Comparison of ENCODE assay signal across 2 cellular contexts in the genomic region with DNA sequence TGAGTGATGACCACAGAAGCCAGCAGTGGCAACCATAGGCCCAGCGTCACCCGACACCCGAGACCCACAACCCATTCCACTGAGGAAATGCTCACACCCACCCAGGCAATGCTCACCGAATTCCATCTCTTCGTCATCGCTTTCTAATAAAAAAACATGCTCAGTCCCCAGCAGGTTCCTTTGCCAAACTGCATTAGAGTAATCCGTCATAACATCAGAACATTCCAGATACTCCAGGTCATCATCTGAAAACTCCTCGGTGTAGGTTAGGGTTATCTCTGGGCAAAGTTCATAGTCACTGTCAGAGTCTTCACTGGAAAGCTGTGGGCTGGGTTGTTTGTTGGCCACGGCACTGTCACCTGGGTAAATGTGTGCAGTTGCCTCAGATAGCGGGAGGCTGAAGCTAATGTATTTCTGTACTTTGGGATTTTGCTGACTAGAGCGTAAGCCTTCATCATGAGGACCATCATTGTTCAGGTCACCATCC.
TF ChIP-seq lines count a peak whose summit lies in the region.

No MANE protein-coding gene starts in this region.

TF ChIP-seq in GM23338, 12 proteins besides CTCF, POLR2A, EP300 and RAD21 (continued from another document):
- TF ChIP-seq, protein P1, sequence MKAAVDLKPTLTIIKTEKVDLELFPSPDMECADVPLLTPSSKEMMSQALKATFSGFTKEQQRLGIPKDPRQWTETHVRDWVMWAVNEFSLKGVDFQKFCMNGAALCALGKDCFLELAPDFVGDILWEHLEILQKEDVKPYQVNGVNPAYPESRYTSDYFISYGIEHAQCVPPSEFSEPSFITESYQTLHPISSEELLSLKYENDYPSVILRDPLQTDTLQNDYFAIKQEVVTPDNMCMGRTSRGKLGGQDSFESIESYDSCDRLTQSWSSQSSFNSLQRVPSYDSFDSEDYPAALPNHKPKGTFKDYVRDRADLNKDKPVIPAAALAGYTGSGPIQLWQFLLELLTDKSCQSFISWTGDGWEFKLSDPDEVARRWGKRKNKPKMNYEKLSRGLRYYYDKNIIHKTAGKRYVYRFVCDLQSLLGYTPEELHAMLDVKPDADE (IDR thresholded peaks at IDR 0.05): no peak
- TF ChIP-seq ZNF331 (CRISPR knock-in tag; IDR thresholded peaks at IDR 0.05; ENCODE audit: low read depth) (no peak), JUNB (IDR thresholded peaks at IDR 0.05; ENCODE audit: unreplicated experiment) (no peak), NANOG (IDR thresholded peaks at IDR 0.05; ENCODE audit: borderline replicate concordance) (no peak), STAT1 (IDR thresholded peaks at IDR 0.05; ENCODE audit: unreplicated experiment) (no peak)

TF ChIP-seq in liver, 16 proteins besides CTCF, POLR2A, EP300 and RAD21 (continued from another document):
- TF ChIP-seq, protein P2, sequence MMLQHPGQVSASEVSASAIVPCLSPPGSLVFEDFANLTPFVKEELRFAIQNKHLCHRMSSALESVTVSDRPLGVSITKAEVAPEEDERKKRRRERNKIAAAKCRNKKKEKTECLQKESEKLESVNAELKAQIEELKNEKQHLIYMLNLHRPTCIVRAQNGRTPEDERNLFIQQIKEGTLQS (IDR thresholded peaks at IDR 0.05): peak; percentile 50
- TF ChIP-seq HNF4A (conservative IDR thresholded peaks at IDR 0.05) (peak; percentile 77 to 86), YY1 (IDR thresholded peaks at IDR 0.05) (peak; percentile 47), FOXA2 (IDR thresholded peaks at IDR 0.05) (no peak), RXRA (IDR thresholded peaks at IDR 0.05) (peak; percentile 83 to 89), JUND (IDR thresholded peaks at IDR 0.05) (peak; percentile 41 to 77), FOXA1 (IDR thresholded peaks at IDR 0.05) (no peak), SP1 (IDR thresholded peaks at IDR 0.05) (peak; percentile 73)
- TF ChIP-seq, protein P3, sequence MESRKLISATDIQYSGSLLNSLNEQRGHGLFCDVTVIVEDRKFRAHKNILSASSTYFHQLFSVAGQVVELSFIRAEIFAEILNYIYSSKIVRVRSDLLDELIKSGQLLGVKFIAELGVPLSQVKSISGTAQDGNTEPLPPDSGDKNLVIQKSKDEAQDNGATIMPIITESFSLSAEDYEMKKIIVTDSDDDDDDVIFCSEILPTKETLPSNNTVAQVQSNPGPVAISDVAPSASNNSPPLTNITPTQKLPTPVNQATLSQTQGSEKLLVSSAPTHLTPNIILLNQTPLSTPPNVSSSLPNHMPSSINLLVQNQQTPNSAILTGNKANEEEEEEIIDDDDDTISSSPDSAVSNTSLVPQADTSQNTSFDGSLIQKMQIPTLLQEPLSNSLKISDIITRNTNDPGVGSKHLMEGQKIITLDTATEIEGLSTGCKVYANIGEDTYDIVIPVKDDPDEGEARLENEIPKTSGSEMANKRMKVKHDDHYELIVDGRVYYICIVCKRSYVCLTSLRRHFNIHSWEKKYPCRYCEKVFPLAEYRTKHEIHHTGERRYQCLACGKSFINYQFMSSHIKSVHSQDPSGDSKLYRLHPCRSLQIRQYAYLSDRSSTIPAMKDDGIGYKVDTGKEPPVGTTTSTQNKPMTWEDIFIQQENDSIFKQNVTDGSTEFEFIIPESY (IDR thresholded peaks at IDR 0.05): no peak
- TF ChIP-seq, protein P4, sequence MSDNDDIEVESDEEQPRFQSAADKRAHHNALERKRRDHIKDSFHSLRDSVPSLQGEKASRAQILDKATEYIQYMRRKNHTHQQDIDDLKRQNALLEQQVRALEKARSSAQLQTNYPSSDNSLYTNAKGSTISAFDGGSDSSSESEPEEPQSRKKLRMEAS (IDR thresholded peaks at IDR 0.05): peak; percentile 29
